Comparison of ENCODE assay signal across 29 cellular contexts in genomic region chr10:5376450-5376849, GRCh38. TPM values are rescaled to one million over a fixed set of nuclear protein-coding genes. Genes with fewer than 3 reads are reported as not detected.
"Had no signal": no experiment of that assay in that cellular context is flagged by ENCODE, and none has a peak within 500 bp of the region (broad histone marks: within the 10 kb centered on the region; RNA-seq: fewer than 3 reads in every experiment).

No MANE protein-coding gene starts in this region.

- H3K4me3 ChIP-seq: left ventricle myocardium inferior, psoas muscle had no signal

- DNase-seq: activated CD4-positive, alpha-beta T cell treated with anti-CD3 and anti-CD28 coated beads, Interleukin-2, amount 10 ng/mL, durations not matched to agents 24 days and 14 days; activated CD8-positive, alpha-beta T cell treated with anti-CD3 and anti-CD28 coated beads for 36 hours; activated naive CD4-positive, alpha-beta T cell treated with anti-CD3 and anti-CD28 coated beads for 36 hours; activated T-cell treated with anti-CD3 and anti-CD28 coated beads, Interleukin-2, amount 50 U/mL, for 24 hours; anterior cingulate cortex; effector memory CD8-positive, alpha-beta T cell; foreskin keratinocyte; glutamatergic neuron; hippocampal formation; kidney glomerular epithelial cell; left ventricle myocardium inferior; mammary epithelial cell; midbrain; psoas muscle; right cardiac atrium; small intestine; stimulated activated CD4-positive, alpha-beta T cell treated with anti-CD3 and anti-CD28 coated beads, Interleukin-15, amount 100 ng/mL, for 24 hours; stimulated activated CD4-positive, alpha-beta T cell treated with anti-CD3 and anti-CD28 coated beads, Interleukin-4, amount 100 ng/mL, for 1 hour; stimulated activated naive CD8-positive, alpha-beta T cell treated with anti-CD3 and anti-CD28 coated beads, Interleukin-15, amount 100 ng/mL, for 72 hours; T1000; trophoblast cell had no signal

- H3K27me3 ChIP-seq: foreskin keratinocyte had no signal

- ATAC-seq: activated CD8-positive, alpha-beta T cell treated with anti-CD3 and anti-CD28 coated beads for 36 hours; effector memory CD8-positive, alpha-beta T cell; foreskin keratinocyte; psoas muscle; right cardiac atrium; stimulated activated naive CD8-positive, alpha-beta T cell treated with anti-CD3 and anti-CD28 coated beads, Interleukin-15, amount 100 ng/mL, for 72 hours had no signal

- H3K9me3 ChIP-seq: psoas muscle had no signal

- H3K36me3 ChIP-seq: left ventricle myocardium inferior had no signal

- H3K4me1 ChIP-seq: foreskin keratinocyte, left ventricle myocardium inferior, psoas muscle had no signal

- FAIRE-seq: small intestine had no signal

- H3K27ac ChIP-seq: epithelial cell of prostate, foreskin keratinocyte, left ventricle myocardium inferior, psoas muscle had no signal

RNA-seq across cellular contexts. Expression of gene UCN3, which starts 11.7 kb away (rescaled TPM):
- total RNA-seq: activated CD4-positive, alpha-beta T cell treated with anti-CD3 and anti-CD28 coated beads, Interleukin-2, amount 10 ng/mL, durations not matched to agents 24 days and 14 days; activated CD8-positive, alpha-beta T cell treated with anti-CD3 and anti-CD28 coated beads for 36 hours; activated naive CD4-positive, alpha-beta T cell treated with anti-CD3 and anti-CD28 coated beads for 36 hours; activated T-helper 2 cell treated with anti-CD3 and anti-CD28 coated beads, Interferon-gamma antibody, Interleukin-2, Interleukin-4, amounts not matched to agents 10 μg/mL and 5 μg/mL and 100 μg/mL, durations not matched to agents 14 hours and 24 hours and 36 hours; chondrocyte; dermis microvascular lymphatic vessel endothelial cell; foreskin keratinocyte; left ventricle myocardium inferior; mammary epithelial cell; osteocyte; psoas muscle; right cardiac atrium; T-helper 1 cell treated with Interleukin-12 subunit alpha and Interleukin-12 subunit beta and Interleukin-4 antibody, amounts not matched to agents 30 ng/mL and 1 ng/mL, for 36 hours; temporal lobe had no signal
- polyA plus RNA-seq: foreskin keratinocyte, mammary epithelial cell, neural cell, psoas muscle, right cardiac atrium had no signal

RNA-seq across cellular contexts. Expression of gene TUBAL3, which starts 28.2 kb away (rescaled TPM):
- total RNA-seq: activated CD8-positive, alpha-beta T cell treated with anti-CD3 and anti-CD28 coated beads for 36 hours; activated naive CD4-positive, alpha-beta T cell treated with anti-CD3 and anti-CD28 coated beads for 36 hours; activated T-helper 2 cell treated with anti-CD3 and anti-CD28 coated beads, Interferon-gamma antibody, Interleukin-2, Interleukin-4, amounts not matched to agents 10 μg/mL and 5 μg/mL and 100 μg/mL, durations not matched to agents 14 hours and 24 hours and 36 hours; chondrocyte; dermis microvascular lymphatic vessel endothelial cell; osteocyte; T-helper 1 cell treated with Interleukin-12 subunit alpha and Interleukin-12 subunit beta and Interleukin-4 antibody, amounts not matched to agents 30 ng/mL and 1 ng/mL, for 36 hours; temporal lobe had no signal
- polyA plus RNA-seq: neural cell had no signal
